In the genomic region with DNA sequence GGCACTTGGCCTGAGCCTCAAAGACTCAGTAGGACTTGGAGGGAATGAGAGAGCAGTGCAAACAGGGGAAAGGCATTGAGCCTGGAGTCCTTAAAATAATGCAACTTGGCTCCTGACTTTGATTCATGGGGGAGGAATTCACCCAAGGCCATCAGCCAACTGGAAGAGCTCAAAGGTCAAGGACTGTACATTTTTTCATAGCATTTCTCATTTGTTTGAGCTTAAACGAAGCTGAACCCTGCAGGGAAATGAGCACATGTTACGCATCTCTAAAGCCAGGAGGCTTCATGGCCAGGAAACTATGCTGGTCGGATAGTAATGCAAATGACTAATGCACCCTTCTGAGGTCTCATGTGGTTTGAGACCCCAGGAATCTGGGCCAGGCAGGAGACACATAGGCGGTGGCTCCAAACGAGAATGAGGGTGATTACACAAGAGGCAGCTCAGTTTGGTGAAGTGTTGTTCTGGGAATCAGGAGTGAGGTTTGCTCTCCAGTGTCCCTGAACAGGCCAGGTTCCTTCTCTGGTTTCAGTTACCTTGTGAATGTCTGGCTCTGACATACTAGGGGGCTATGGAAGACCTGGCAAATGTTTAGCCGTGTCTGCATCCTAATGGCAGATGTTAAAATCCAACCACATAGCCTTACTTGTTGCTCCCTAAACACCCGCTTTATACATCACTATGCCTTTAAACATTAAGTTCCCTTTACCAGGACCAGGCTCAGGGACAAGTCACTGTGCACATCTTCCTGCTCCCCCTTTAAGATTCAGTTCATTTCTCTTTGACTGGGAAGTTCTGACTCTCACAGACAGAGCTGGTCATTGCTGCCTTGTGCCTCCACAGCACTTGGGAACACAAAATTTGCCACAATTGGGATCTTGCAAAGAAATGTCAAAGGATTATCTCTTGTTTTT, we compare ENCODE assay signal across 9 cellular contexts.
DNase-seq lines count a peak whose midpoint lies in the region; ATAC-seq and TF ChIP-seq lines count a peak whose summit lies in the region.
"Had no signal": no experiment of that assay in that cellular context is flagged by ENCODE, and none has a peak within 500 bp of the region (broad histone marks: within the 10 kb centered on the region; RNA-seq: fewer than 3 reads in every experiment).

No MANE protein-coding gene starts in this region.

- H3K36me3 ChIP-seq in gastrocnemius medialis: no peaks in the 10 kb centered on the region

- H3K27me3 ChIP-seq in gastrocnemius medialis: no peaks in the 10 kb centered on the region

- peaks cover 7% of the 10 kb centered on the region for H3K27me3 Mint-ChIP-seq in activated naive CD8-positive, alpha-beta T cell treated with anti-CD3 and anti-CD28 coated beads for 36 hours
- H3K27me3 Mint-ChIP-seq in T-helper 17 cell: peaks cover 6% of the 10 kb centered on the region

- no peaks in the 10 kb centered on the region for H3K4me1 Mint-ChIP-seq in activated naive CD8-positive, alpha-beta T cell treated with anti-CD3 and anti-CD28 coated beads for 36 hours
- no peaks in the 10 kb centered on the region for H3K4me1 Mint-ChIP-seq in T-helper 17 cell

- H3K27ac Mint-ChIP-seq in activated naive CD8-positive, alpha-beta T cell treated with anti-CD3 and anti-CD28 coated beads for 36 hours: no peak overlapping the region
- H3K27ac Mint-ChIP-seq in T-helper 17 cell: no peak overlapping the region

- ATAC-seq in left cardiac atrium (peak; percentile 83 to 89), gastrocnemius medialis (peak; percentile 79 to 90), T-helper 17 cell (no peak)

- peaks cover 15 to 25% of the 10 kb centered on the region in 2 donors for H3K4me1 ChIP-seq in gastrocnemius medialis

- no peak overlapping the region for H3K4me3 Mint-ChIP-seq in activated naive CD8-positive, alpha-beta T cell treated with anti-CD3 and anti-CD28 coated beads for 36 hours
- H3K4me3 Mint-ChIP-seq in T-helper 17 cell: no peak overlapping the region

- intact Hi-C loops in left cardiac atrium (cut with DNase I): no loop called here
- intact Hi-C loops in gastrocnemius medialis (cut with DNase I; ENCODE audit: low total_unique reads): no loop called here

- H3K27ac ChIP-seq in gastrocnemius medialis: peak overlapping the region; percentile 32 to 48 (median 41)
- H3K27ac ChIP-seq: HL-60 had no signal

- TF ChIP-seq POLR2A in gastrocnemius medialis (IDR thresholded peaks at IDR 0.05): no peak

- peak; percentile 87 for DNase-seq in GM03348 (ENCODE audit: low spot score)
- DNase-seq in T1000 (lab: John Stamatoyannopoulos, UW): peak; percentile 83
- DNase-seq in left cardiac atrium: peak; percentile 66
- DNase-seq in gastrocnemius medialis: peak; percentile 41 to 68
- DNase-seq in activated gamma-delta T cell (lab: John Stamatoyannopoulos, UW): no peak
- no peak for DNase-seq in activated naive CD8-positive, alpha-beta T cell treated with anti-CD3 and anti-CD28 coated beads for 36 hours
- DNase-seq in T-helper 17 cell: no peak
- no peak for DNase-seq in SKM-1 treated with dmso at 0.1 percent for 144 hours (lab: John Stamatoyannopoulos, UW; ENCODE audit: unreplicated experiment)

- no peaks in the 10 kb centered on the region for H3K9me3 Mint-ChIP-seq in activated naive CD8-positive, alpha-beta T cell treated with anti-CD3 and anti-CD28 coated beads for 36 hours

- no peak for TF ChIP-seq CTCF in gastrocnemius medialis (IDR thresholded peaks at IDR 0.05 in 4 of 5, conservative IDR thresholded peaks at IDR 0.05 in 1 of 5)

- no peaks in the 10 kb centered on the region for H3K9me3 ChIP-seq in gastrocnemius medialis
- H3K9me3 ChIP-seq in T-helper 17 cell (ENCODE audit: control insufficient read depth, low read length, poor library complexity, severe bottlenecking): no peaks in the 10 kb centered on the region

- in situ Hi-C loops in gastrocnemius medialis (cut with MboI; ENCODE audit: low sequenced_read_pairs in 4 of 4): no loop called here

- H3K36me3 Mint-ChIP-seq in activated naive CD8-positive, alpha-beta T cell treated with anti-CD3 and anti-CD28 coated beads for 36 hours: no peaks in the 10 kb centered on the region
- H3K36me3 Mint-ChIP-seq in T-helper 17 cell (ENCODE audit: low read depth): no peaks in the 10 kb centered on the region

- no peak overlapping the region for H3K4me3 ChIP-seq in gastrocnemius medialis

Comparison
In these comparisons a context has a peak if more than half of its experiments do, and no peak if none do; other contexts are left out.
1. DNase-seq: peak in GM03348 (single experiment), T1000 (single experiment), left cardiac atrium (single experiment) and gastrocnemius medialis (2 of 2); none in activated gamma-delta T cell (single experiment), activated naive CD8-positive, alpha-beta T cell treated with anti-CD3 and anti-CD28 coated beads for 36 hours (single experiment), T-helper 17 cell (0 of 3) and SKM-1 treated with dmso at 0.1 percent for 144 hours (single experiment).